ENCODE assay signal across 1 cellular context in the genomic region with DNA sequence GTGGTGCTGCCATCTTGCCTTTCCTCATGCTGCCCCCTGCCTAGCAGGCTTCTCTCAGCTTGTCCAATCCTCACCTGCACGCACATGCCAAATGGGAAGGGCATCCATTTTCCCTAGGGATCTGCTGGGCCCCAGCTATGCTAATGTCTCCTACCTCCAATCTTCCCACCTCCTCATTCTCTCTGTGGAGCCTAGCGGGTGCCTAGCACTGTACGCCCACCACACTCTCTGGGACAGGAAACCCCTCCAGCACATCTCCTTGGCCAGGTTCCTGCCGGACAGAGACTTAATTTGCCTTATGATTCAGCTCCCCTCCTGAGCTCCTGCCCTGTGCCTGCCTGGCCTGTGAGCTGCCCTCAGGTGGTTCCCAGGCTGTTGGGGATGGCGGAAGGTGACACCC.
TF ChIP-seq lines count a peak whose summit lies in the region.

No MANE protein-coding gene starts in this region.

TF ChIP-seq in HEK293, 187 proteins besides CTCF, POLR2A, EP300 and RAD21 (continued from another document):
- TF ChIP-seq ZNF792 (tag by site-specific recombination; IDR thresholded peaks at IDR 0.05) (no peak), ZFHX2 (tag by site-specific recombination; conservative IDR thresholded peaks at IDR 0.05) (peak; percentile 51), ZNF530 (tag by site-specific recombination; IDR thresholded peaks at IDR 0.05; ENCODE audit: low read depth) (no peak)
